ENCODE assay signal across 13 cellular contexts in genomic region chr3:150583028-150583427, GRCh38. TPM values are rescaled to one million over a fixed set of nuclear protein-coding genes. Genes with fewer than 3 reads are reported as not detected.
A peak's percentile ranks its signal among the peaks of the same experiment; 100 is the strongest.
DNase-seq lines count a peak whose midpoint lies in the region; ATAC-seq and TF ChIP-seq lines count a peak whose summit lies in the region.
"Had no signal": no experiment of that assay in that cellular context is flagged by ENCODE, and none has a peak within 500 bp of the region (broad histone marks: within the 10 kb centered on the region; RNA-seq: fewer than 3 reads in every experiment).

No MANE protein-coding gene starts in this region.

- no peak for ATAC-seq in stimulated activated naive CD8-positive, alpha-beta T cell treated with anti-CD3 and anti-CD28 coated beads, Interleukin-15, Interleukin-2, amounts not matched to agents 100 U/mL and 50 U/mL, for 24 hours
- ATAC-seq in HG02571 (IDR thresholded peaks at IDR 0.05; ENCODE audit: unreplicated experiment) (peak; percentile 60), HG03354 (IDR thresholded peaks at IDR 0.05; ENCODE audit: poor library complexity, severe bottlenecking, unreplicated experiment) (peak; percentile 77)

- H3K27ac Mint-ChIP-seq in stimulated activated naive CD8-positive, alpha-beta T cell treated with anti-CD3 and anti-CD28 coated beads, Interleukin-15, Interleukin-2, amounts not matched to agents 100 ng/mL and 50 ng/mL, for 24 hours, result peak overlapping the region; percentile 79

- no peak overlapping the region for H2BK12ac ChIP-seq in mesenchymal stem cell (ENCODE audit: low read length in 2 of 2)

- H2AK5ac ChIP-seq in mesenchymal stem cell (ENCODE audit: low read length, severe bottlenecking), result no peak overlapping the region

- H3K4me2 ChIP-seq in mesenchymal stem cell (ENCODE audit: low read length, poor library complexity, severe bottlenecking), result no peak overlapping the region

- no peak overlapping the region for H3K4me3 Mint-ChIP-seq in stimulated activated naive CD8-positive, alpha-beta T cell treated with anti-CD3 and anti-CD28 coated beads, Interleukin-15, Interleukin-2, amounts not matched to agents 100 ng/mL and 50 ng/mL, for 24 hours

- TF ChIP-seq CTCF in uterus (IDR thresholded peaks at IDR 0.05), result no peak

- no peak for TF ChIP-seq POLR2A in uterus (IDR thresholded peaks at IDR 0.05)

- H3K4me1 Mint-ChIP-seq in stimulated activated naive CD8-positive, alpha-beta T cell treated with anti-CD3 and anti-CD28 coated beads, Interleukin-15, Interleukin-2, amounts not matched to agents 100 ng/mL and 50 ng/mL, for 24 hours (ENCODE audit: low read depth), result peaks cover 10% of the 10 kb centered on the region

- H4K91ac ChIP-seq in mesenchymal stem cell (ENCODE audit: low read length), result no peak overlapping the region

- H3K4ac ChIP-seq in mesenchymal stem cell (ENCODE audit: low read depth in 1 of 2, low read length in 2 of 2), result no peak overlapping the region

- H2BK15ac ChIP-seq in mesenchymal stem cell (ENCODE audit: low read depth, poor library complexity, severe bottlenecking), result no peak overlapping the region

- H3K9me3 ChIP-seq in mesenchymal stem cell (ENCODE audit: control insufficient read depth, low read length) (no peaks in the 10 kb centered on the region), uterus (no peaks in the 10 kb centered on the region)

- H3K4me1 ChIP-seq in mesenchymal stem cell (ENCODE audit: control insufficient read depth, insufficient read depth, low read depth, low read length) (no peaks in the 10 kb centered on the region), uterus (no peaks in the 10 kb centered on the region)

- intact Hi-C loops in uterus (cut with DNase I; ENCODE audit: low total_unique reads), result no loop called here

- H3K36me3 ChIP-seq in mesenchymal stem cell (ENCODE audit: control insufficient read depth in 1 of 2, insufficient read depth in 2 of 2, low read depth in 1 of 2, low read length in 2 of 2) (peaks cover 8 to 60% of the 10 kb centered on the region in 2 experiments), uterus (no peaks in the 10 kb centered on the region)

- no peak overlapping the region for H4K8ac ChIP-seq in mesenchymal stem cell (ENCODE audit: low read length)

- H2AFZ ChIP-seq in mesenchymal stem cell (ENCODE audit: low read depth, low read length), result no peak overlapping the region

- H2BK120ac ChIP-seq in mesenchymal stem cell (ENCODE audit: low read depth, low read length), result no peak overlapping the region

- H3K9me3 Mint-ChIP-seq in stimulated activated naive CD8-positive, alpha-beta T cell treated with anti-CD3 and anti-CD28 coated beads, Interleukin-15, Interleukin-2, amounts not matched to agents 100 ng/mL and 50 ng/mL, for 24 hours, result no peaks in the 10 kb centered on the region

- no peak overlapping the region for H3K27ac ChIP-seq in mesenchymal stem cell (ENCODE audit: low read length, poor library complexity, severe bottlenecking)
- no peak overlapping the region for H3K27ac ChIP-seq in uterus
- H3K27ac ChIP-seq: cardiac muscle cell had no signal

- no peak for DNase-seq in stimulated activated naive CD8-positive, alpha-beta T cell treated with anti-CD3 and anti-CD28 coated beads, Interleukin-15, Interleukin-2, amounts not matched to agents 100 U/mL and 50 U/mL, for 24 hours
- DNase-seq in NCI-H2029 treated with DMSO at 0.1 percent for 48 hours (lab: John Stamatoyannopoulos, UW), result no peak
- DNase-seq in mesenchymal stem cell, result no peak
- no peak for DNase-seq in HPDE6-E6E7 (ENCODE audit: extremely low spot score)
- DNase-seq in uterus, result no peak
- DNase-seq: islet precursor cell; NCI-H146; stimulated activated CD4-positive, alpha-beta T cell treated with anti-CD3 and anti-CD28 coated beads, Interleukin-12 subunit alpha, Interleukin-12 subunit beta, amount 100 ng/mL, for 4 hours; SW 1271 had no signal

- H2BK5ac ChIP-seq in mesenchymal stem cell (ENCODE audit: low read depth, low read length, poor library complexity, severe bottlenecking), result no peak overlapping the region

- 91% methylated on average over 1 of the region's 1 CpG for WGBS in mesenchymal stem cell

- H3K23ac ChIP-seq in mesenchymal stem cell (ENCODE audit: low read length in 2 of 2), result no peak overlapping the region

- H3K4me3 ChIP-seq in mesenchymal stem cell (ENCODE audit: insufficient read depth in 1 of 2, low read depth in 1 of 2, low read length in 2 of 2) (no peak overlapping the region), uterus (no peak overlapping the region)
- H3K4me3 ChIP-seq: cardiac muscle cell had no signal

- peaks cover 67% of the 10 kb centered on the region for H3K36me3 Mint-ChIP-seq in stimulated activated naive CD8-positive, alpha-beta T cell treated with anti-CD3 and anti-CD28 coated beads, Interleukin-15, Interleukin-2, amounts not matched to agents 100 ng/mL and 50 ng/mL, for 24 hours (ENCODE audit: low read depth)

- no peak overlapping the region for H3K18ac ChIP-seq in mesenchymal stem cell (ENCODE audit: low read depth in 1 of 2, low read length in 2 of 2)

- no peak overlapping the region for H3K9ac ChIP-seq in mesenchymal stem cell (ENCODE audit: low read length)

- no peak overlapping the region for H3K14ac ChIP-seq in mesenchymal stem cell (ENCODE audit: low read length in 2 of 2)

- no peaks in the 10 kb centered on the region for H3K27me3 ChIP-seq in mesenchymal stem cell (ENCODE audit: control insufficient read depth in 1 of 2, insufficient read depth in 1 of 2, low read length in 2 of 2)
- H3K27me3 ChIP-seq in uterus, result no peaks in the 10 kb centered on the region
- H3K27me3 ChIP-seq: cardiac muscle cell had no signal

- no peaks in the 10 kb centered on the region for H3K27me3 Mint-ChIP-seq in stimulated activated naive CD8-positive, alpha-beta T cell treated with anti-CD3 and anti-CD28 coated beads, Interleukin-15, Interleukin-2, amounts not matched to agents 100 ng/mL and 50 ng/mL, for 24 hours

- peaks cover 9% of the 10 kb centered on the region for H3K79me1 ChIP-seq in mesenchymal stem cell (replicated peaks; ENCODE audit: low read length, poor library complexity, severe bottlenecking)

RNA-seq across cellular contexts. Expression of gene SELENOT, which starts 20.1 kb away (rescaled TPM):
- 60.1 TPM for polyA plus RNA-seq in mesenchymal stem cell (2013, experiment 1 of 2)
- polyA plus RNA-seq in mesenchymal stem cell (2013, experiment 2 of 2), result 64.9 TPM
- total RNA-seq in uterus, result 100 to 1,000 TPM in 3 of 4 donors, 10 to 100 TPM in 1; 98.0 to 158 (median 111) TPM

RNA-seq across cellular contexts. Expression of gene EIF2A, which starts 36.4 kb away (rescaled TPM):
- polyA plus RNA-seq in mesenchymal stem cell (2013, experiment 1 of 2), result 84.8 TPM
- polyA plus RNA-seq in mesenchymal stem cell (2013, experiment 2 of 2), result 82.4 TPM
- 100 to 1,000 TPM; 112 to 266 (median 187) TPM for total RNA-seq in uterus

RNA-seq across cellular contexts. Expression of gene SERP1, which starts 36.7 kb away (rescaled TPM):
- 102 TPM for polyA plus RNA-seq in mesenchymal stem cell (2013, experiment 1 of 2)
- polyA plus RNA-seq in mesenchymal stem cell (2013, experiment 2 of 2), result 107 TPM
- 100 to 1,000 TPM in 1 of 4 donors, 10 to 100 TPM in 3; 77.4 to 151 (median 83.8) TPM for total RNA-seq in uterus
